Comparison of ENCODE assay signal across 18 cellular contexts in genomic region chr7:18498327-18498726, GRCh38. TPM values are rescaled to one million over a fixed set of nuclear protein-coding genes. Genes with fewer than 3 reads are reported as not detected.
A peak's percentile ranks its signal among the peaks of the same experiment; 100 is the strongest.
DNase-seq lines count a peak whose midpoint lies in the region; ATAC-seq and TF ChIP-seq lines count a peak whose summit lies in the region.
"Had no signal": no experiment of that assay in that cellular context is flagged by ENCODE, and none has a peak within 500 bp of the region (broad histone marks: within the 10 kb centered on the region; RNA-seq: fewer than 3 reads in every experiment).

No MANE protein-coding gene starts in this region.

- no peaks in the 10 kb centered on the region for H3K36me3 Mint-ChIP-seq in naive thymus-derived CD4-positive, alpha-beta T cell
- H3K36me3 Mint-ChIP-seq: T-cell had no signal

- H3K27ac Mint-ChIP-seq in naive thymus-derived CD4-positive, alpha-beta T cell: no peak overlapping the region
- H3K27ac Mint-ChIP-seq: T-cell had no signal

- peaks cover 69% of the 10 kb centered on the region for H3K79me2 ChIP-seq in DOHH2 (ENCODE audit: control insufficient read depth, low read length)

- H3K4me3 Mint-ChIP-seq in naive thymus-derived CD4-positive, alpha-beta T cell: no peak overlapping the region

- H3K27ac ChIP-seq in DOHH2 (ENCODE audit: low read depth, low read length) (peak overlapping the region; percentile 83), rectal smooth muscle tissue (ENCODE audit: low read depth, low read length) (no peak overlapping the region)
- no peak overlapping the region for H3K27ac ChIP-seq in naive thymus-derived CD4-positive, alpha-beta T cell (ENCODE audit: low read depth, low read length)
- H3K27ac ChIP-seq: C4-2B had no signal

- H3K4me3 ChIP-seq in DOHH2 (ENCODE audit: low read length): peak overlapping the region; percentile 78
- H3K4me3 ChIP-seq in HAP-1: peak overlapping the region; percentile 53
- peak overlapping the region; percentile 34 for H3K4me3 ChIP-seq in rectal smooth muscle tissue (ENCODE audit: low read length)
- H3K4me3 ChIP-seq in naive thymus-derived CD4-positive, alpha-beta T cell (ENCODE audit: low read length): no peak overlapping the region
- H3K4me3 ChIP-seq: lung had no signal

- POLR2A ChIA-PET in naive thymus-derived CD4-positive, alpha-beta T cell (lab: Charles Lee): no interaction called here

- in situ Hi-C loops in HAP-1 (cut with MboI; ENCODE audit: low sequenced_read_pairs): loop anchor here (5.0 kb wide), 1 partner anchor 141 kb away; no protein-coding TSS in a partner anchor

- no peaks in the 10 kb centered on the region for H4K20me1 ChIP-seq in DOHH2 (ENCODE audit: control insufficient read depth, insufficient read depth, low read depth, low read length)

- H3K9ac ChIP-seq in rectal smooth muscle tissue (ENCODE audit: low read length): no peak overlapping the region

- intact Hi-C loops in naive thymus-derived CD4-positive, alpha-beta T cell (cut with micrococcal nuclease): no loop called here

- H3K27me3 ChIP-seq in DOHH2 (ENCODE audit: control insufficient read depth, low read length): no peaks in the 10 kb centered on the region
- H3K27me3 ChIP-seq in HAP-1 (ENCODE audit: low read depth): no peaks in the 10 kb centered on the region
- H3K27me3 ChIP-seq in rectal smooth muscle tissue (ENCODE audit: control insufficient read depth, insufficient read depth, low read length): no peaks in the 10 kb centered on the region
- H3K27me3 ChIP-seq in naive thymus-derived CD4-positive, alpha-beta T cell (ENCODE audit: control insufficient read depth in 2 of 2, insufficient read depth in 2 of 2, low read length in 2 of 2): no peaks in the 10 kb centered on the region

- H3K4me1 ChIP-seq in DOHH2 (ENCODE audit: control insufficient read depth, low read length) (peaks cover 70% of the 10 kb centered on the region), HAP-1 (peaks cover 47% of the 10 kb centered on the region), rectal smooth muscle tissue (ENCODE audit: control insufficient read depth, insufficient read depth, low read length) (no peaks in the 10 kb centered on the region)
- peaks cover 0 to 4% of the 10 kb centered on the region in 2 donors for H3K4me1 ChIP-seq in naive thymus-derived CD4-positive, alpha-beta T cell (ENCODE audit: control insufficient read depth in 2 of 2, insufficient read depth in 2 of 2, low read length in 2 of 2)

- peaks cover 0 to 7% (median 3%) of the 10 kb centered on the region in 5 donors for H3K27me3 Mint-ChIP-seq in naive thymus-derived CD4-positive, alpha-beta T cell
- H3K27me3 Mint-ChIP-seq: T-cell had no signal

- H3K9me3 ChIP-seq in DOHH2 (ENCODE audit: control insufficient read depth, insufficient read depth, low read length): no peaks in the 10 kb centered on the region
- no peaks in the 10 kb centered on the region for H3K9me3 ChIP-seq in HAP-1
- H3K9me3 ChIP-seq in naive thymus-derived CD4-positive, alpha-beta T cell (ENCODE audit: control insufficient read depth in 2 of 3, low read length in 3 of 3): no peaks in the 10 kb centered on the region

- peaks cover 25% of the 10 kb centered on the region for H3F3A ChIP-seq in DOHH2 (ENCODE audit: control insufficient read depth, insufficient read depth)

- peak overlapping the region; percentile 79 for H3K4me2 ChIP-seq in DOHH2 (ENCODE audit: low read length)

- no peak for TF ChIP-seq CTCF in DOHH2 (IDR thresholded peaks at IDR 0.05; ENCODE audit: low read depth, low read length, poor library complexity, severe bottlenecking)

- no peaks in the 10 kb centered on the region for H3K9me2 ChIP-seq in DOHH2 (replicated peaks; ENCODE audit: control insufficient read depth, low read length)

- H3K4me1 Mint-ChIP-seq in naive thymus-derived CD4-positive, alpha-beta T cell: peaks cover 0 to 12% (median 9%) of the 10 kb centered on the region in 7 donors

- DNase-seq in HAP-1 (ENCODE audit: low spot score in 2 of 2): no peak
- DNase-seq in astrocyte of the hippocampus (ENCODE audit: low read depth, low spot score): peak; percentile 29
- DNase-seq in NCI-H748 treated with DMSO at 0.1 percent for 48 hours (lab: John Stamatoyannopoulos, UW): no peak
- no peak for DNase-seq in naive thymus-derived CD4-positive, alpha-beta T cell
- DNase-seq: activated CD8-positive, alpha-beta memory T cell treated with anti-CD3 and anti-CD28 coated beads, Interleukin-2, amount 50 U/mL, for 4 hours; activated naive CD4-positive, alpha-beta T cell treated with Interleukin-2 at 50 U/mL for 16 hours; DND-41; effector memory CD4-positive, alpha-beta T cell; GOT3; NCI-H1417 treated with DMSO at 0.1 percent for 48 hours; stimulated activated CD4-positive, alpha-beta T cell treated with anti-CD3 and anti-CD28 coated beads, Interleukin-12 subunit alpha, Interleukin-12 subunit beta, amount 100 ng/mL, for 4 hours; T-cell had no signal

- CTCF ChIA-PET in naive thymus-derived CD4-positive, alpha-beta T cell (lab: Charles Lee): no interaction called here

- ATAC-seq in naive thymus-derived CD4-positive, alpha-beta T cell: no peak
- no peak for ATAC-seq in GM19035 (IDR thresholded peaks at IDR 0.05; ENCODE audit: unreplicated experiment)
- ATAC-seq: activated CD4-positive, CD25-positive, alpha-beta regulatory T cell treated with anti-CD3 and anti-CD28 coated beads, Interleukin-2, amount 50 U/mL, for 24 hours; T-cell had no signal

- no peaks in the 10 kb centered on the region for H3K9me3 Mint-ChIP-seq in naive thymus-derived CD4-positive, alpha-beta T cell
- H3K9me3 Mint-ChIP-seq: T-cell had no signal

- H3K36me3 ChIP-seq in DOHH2 (ENCODE audit: control insufficient read depth, low read length): peaks cover 34% of the 10 kb centered on the region
- peaks cover 55% of the 10 kb centered on the region for H3K36me3 ChIP-seq in HAP-1 (replicated peaks)
- no peaks in the 10 kb centered on the region for H3K36me3 ChIP-seq in rectal smooth muscle tissue (ENCODE audit: control insufficient read depth, insufficient read depth, low read length)
- H3K36me3 ChIP-seq in naive thymus-derived CD4-positive, alpha-beta T cell (ENCODE audit: control insufficient read depth in 2 of 3, insufficient read depth in 3 of 3, low read length in 3 of 3): no peaks in the 10 kb centered on the region

RNA-seq across cellular contexts. Expression of gene HDAC9, which starts 2.8 kb away (rescaled TPM):
- total RNA-seq in naive thymus-derived CD4-positive, alpha-beta T cell: 10 to 100 TPM in 1 of 5 experiments, 1 to 10 TPM in 2, under 1 TPM in 2; 0.08 to 32.1 (median 1.5) TPM
- polyA plus RNA-seq in naive thymus-derived CD4-positive, alpha-beta T cell: under 1 TPM; 0.10 to 0.28 TPM
